Comparison of ENCODE assay signal across 12 cellular contexts in genomic region chr3:71478568-71478967, GRCh38.
DNase-seq lines count a peak whose midpoint lies in the region; ATAC-seq lines count a peak whose summit lies in the region.
"Had no signal": no experiment of that assay in that cellular context is flagged by ENCODE, and none has a peak within 500 bp of the region (broad histone marks: within the 10 kb centered on the region; RNA-seq: fewer than 3 reads in every experiment).

No MANE protein-coding gene starts in this region.

- DNase-seq in EH (ENCODE audit: low read depth) (peak; percentile 35), dermis blood vessel endothelial cell (peak; percentile 22), HK-2 (ENCODE audit: unreplicated experiment) (no peak), left lobe of liver (ENCODE audit: low spot score) (no peak), GM19238 (ENCODE audit: insufficient read length, low spot score) (no peak)
- peak; percentile 63 to 69 for DNase-seq in activated CD4-positive, alpha-beta T cell treated with anti-CD3 and anti-CD28 coated beads, Interleukin-2, amount 50 U/mL, for 48 hours
- DNase-seq in stimulated activated CD4-positive, alpha-beta T cell treated with anti-CD3 and anti-CD28 coated beads, Interleukin-1b, Interleukin-23, amount 100 ng/mL, for 48 hours = peak; percentile 84
- DNase-seq: left colon, NCI-H524 treated with DMSO at 0.1 percent for 48 hours, retina had no signal

- no peak for ATAC-seq in left lobe of liver
- ATAC-seq in HG02884 (IDR thresholded peaks at IDR 0.05; ENCODE audit: unreplicated experiment) = no peak
- ATAC-seq: HCT116, left colon had no signal

Comparison
In these comparisons a context has a peak if more than half of its experiments do, and no peak if none do; other contexts are left out.
1. DNase-seq: peak in EH (single experiment), activated CD4-positive, alpha-beta T cell treated with anti-CD3 and anti-CD28 coated beads, Interleukin-2, amount 50 U/mL, for 48 hours (2 of 2), dermis blood vessel endothelial cell (single experiment) and stimulated activated CD4-positive, alpha-beta T cell treated with anti-CD3 and anti-CD28 coated beads, Interleukin-1b, Interleukin-23, amount 100 ng/mL, for 48 hours (single experiment); none in HK-2 (single experiment), left lobe of liver (single experiment) and GM19238 (single experiment).